Comparison of ENCODE assay signal across 10 cellular contexts in genomic region chr6:136923116-136923953, GRCh38. TPM values are rescaled to one million over a fixed set of nuclear protein-coding genes. Genes with fewer than 3 reads are reported as not detected.
DNase-seq lines count a peak whose midpoint lies in the region; ATAC-seq and TF ChIP-seq lines count a peak whose summit lies in the region.
"Had no signal": no experiment of that assay in that cellular context is flagged by ENCODE, and none has a peak within 500 bp of the region (broad histone marks: within the 10 kb centered on the region; RNA-seq: fewer than 3 reads in every experiment).

No MANE protein-coding gene starts in this region.

- no peak overlapping the region for H3K27ac ChIP-seq in endodermal cell (ENCODE audit: low read depth, low read length)
- H3K27ac ChIP-seq: gastroesophageal sphincter had no signal

- H3K4me1 Mint-ChIP-seq in activated B cell treated with CpG ODN at 0.5 μM for 24 hours (peaks cover 29% of the 10 kb centered on the region), endodermal cell (peaks cover 4% of the 10 kb centered on the region)

- H3K36me3 Mint-ChIP-seq in activated B cell treated with CpG ODN at 0.5 μM for 24 hours (ENCODE audit: low read depth) = no peaks in the 10 kb centered on the region
- H3K36me3 Mint-ChIP-seq in endodermal cell (ENCODE audit: low read depth) = no peaks in the 10 kb centered on the region

- H3K27me3 Mint-ChIP-seq in activated B cell treated with CpG ODN at 0.5 μM for 24 hours = peaks cover 44% of the 10 kb centered on the region
- H3K27me3 Mint-ChIP-seq in endodermal cell (ENCODE audit: insufficient read depth) = peaks cover 76% of the 10 kb centered on the region

- H3K4me1 ChIP-seq in endodermal cell (ENCODE audit: control insufficient read depth, insufficient read depth, low read length) = no peaks in the 10 kb centered on the region

- DNase-seq in GM13976 (ENCODE audit: low spot score) = peak; percentile 50
- peak; percentile 20 for DNase-seq in activated B cell treated with CpG ODN at 0.5 μM for 24 hours
- DNase-seq in endodermal cell = peak; percentile 80
- DNase-seq in stimulated activated CD4-positive, alpha-beta T cell treated with anti-CD3 and anti-CD28 coated beads, Interleukin-1b, Interleukin-23, amount 100 ng/mL, for 48 hours = peak; percentile 15
- no peak for DNase-seq in GM19238 (ENCODE audit: insufficient read length, low spot score)
- DNase-seq in DMS79 treated with DMSO at 0.1 percent for 48 hours (lab: John Stamatoyannopoulos, UW) = no peak
- DNase-seq in RPMI8226 = no peak
- DNase-seq: NCI-H510A had no signal

- no peaks in the 10 kb centered on the region for H3K36me3 ChIP-seq in endodermal cell (ENCODE audit: control insufficient read depth, insufficient read depth, low read length)
- H3K36me3 ChIP-seq: gastroesophageal sphincter had no signal

- no peak overlapping the region for H3K9ac ChIP-seq in endodermal cell (ENCODE audit: extremely low read depth, low read length, poor library complexity, severe bottlenecking)

- POLR2A ChIA-PET in activated B cell treated with CpG ODN at 0.5 μM for 24 hours (lab: Charles Lee) = no interaction called here

- no peak overlapping the region for H3K27ac Mint-ChIP-seq in activated B cell treated with CpG ODN at 0.5 μM for 24 hours
- no peak overlapping the region for H3K27ac Mint-ChIP-seq in endodermal cell

- H3K27me3 ChIP-seq in endodermal cell (ENCODE audit: control insufficient read depth, insufficient read depth, low read length, poor library complexity, severe bottlenecking) = peaks cover 68% of the 10 kb centered on the region

- 90 to 93% methylated on average over 53 to 65 of the region's 65 CpGs for WGBS in endodermal cell (ENCODE audit: insufficient coverage in 1 of 2, insufficient read length in 1 of 2), 2 experiments

- in situ Hi-C loops in GM13976 (cut with MboI; ENCODE audit: low sequenced_read_pairs, unreplicated experiment) = no loop called here

- H3K4me3 Mint-ChIP-seq in activated B cell treated with CpG ODN at 0.5 μM for 24 hours (peak overlapping the region; percentile 66), endodermal cell (peak overlapping the region; percentile 57)

- H3K9me3 Mint-ChIP-seq in activated B cell treated with CpG ODN at 0.5 μM for 24 hours (no peaks in the 10 kb centered on the region), endodermal cell (no peaks in the 10 kb centered on the region)

- CTCF ChIA-PET in activated B cell treated with CpG ODN at 0.5 μM for 24 hours (lab: Charles Lee) = interaction anchor here (1.3 to 1.7 kb wide), 2 partner anchors 131 to 279 kb away, joined by 5 read pairs; partner anchors contain the start of gene MAP3K5

- intact Hi-C loops in activated B cell treated with CpG ODN at 0.5 μM for 24 hours (cut with micrococcal nuclease) = loop anchor here (2.0 to 10.0 kb wide), 4 partner anchors 101 to 1419 kb away; partner anchors contain the start of genes OLIG3 and PEX7

- no peak overlapping the region for H3K4me3 ChIP-seq in endodermal cell (ENCODE audit: low read length)

- peak; percentile 33 for ATAC-seq in activated B cell treated with CpG ODN at 0.5 μM for 24 hours (ENCODE audit: low read depth)

- no peaks in the 10 kb centered on the region for H3K9me3 ChIP-seq in endodermal cell (ENCODE audit: control insufficient read depth, low read length)
- H3K9me3 ChIP-seq: gastroesophageal sphincter had no signal

- TF ChIP-seq CTCF in GM13976 (IDR thresholded peaks at IDR 0.05; ENCODE audit: borderline replicate concordance, control extremely low read depth, extremely low read depth, insufficient read depth, missing control alignments) = no peak
- no peak for TF ChIP-seq CTCF in activated B cell treated with CpG ODN at 0.5 μM for 24 hours (IDR thresholded peaks at IDR 0.05)
- TF ChIP-seq CTCF in endodermal cell (conservative IDR thresholded peaks at IDR 0.05) = peak; percentile 59

RNA-seq across cellular contexts. Expression of gene SLC35D3, which starts 1.2 kb away (rescaled TPM):
- not detected in 2 replicates for total RNA-seq in activated B cell treated with CpG ODN at 0.5 μM for 24 hours
- total RNA-seq in endodermal cell = under 1 TPM in 1 of 2 donors, not detected in 1; 0.44 TPM
- polyA plus RNA-seq in endodermal cell (2013, experiment 1 of 2) = not detected
- not detected for polyA plus RNA-seq in endodermal cell (2013, experiment 2 of 2)
- total RNA-seq: T-helper 2 cell treated with Interferon-gamma antibody and Interleukin-4, amounts not matched to agents 100 ng/mL and 5 ng/mL, for 36 hours had no signal

Comparison
In these comparisons a context has a peak if more than half of its experiments do, and no peak if none do; other contexts are left out.
1. DNase-seq: peak in GM13976 (single experiment), activated B cell treated with CpG ODN at 0.5 μM for 24 hours (single experiment), endodermal cell (single experiment) and stimulated activated CD4-positive, alpha-beta T cell treated with anti-CD3 and anti-CD28 coated beads, Interleukin-1b, Interleukin-23, amount 100 ng/mL, for 48 hours (single experiment); none in GM19238 (single experiment), DMS79 treated with DMSO at 0.1 percent for 48 hours (single experiment) and RPMI8226 (single experiment).